Comparison of ENCODE assay signal across 13 cellular contexts in genomic region chr1:226542623-226543103, GRCh38. TPM values are rescaled to one million over a fixed set of nuclear protein-coding genes. Genes with fewer than 3 reads are reported as not detected.
DNase-seq lines count a peak whose midpoint lies in the region; ATAC-seq, FAIRE-seq and TF ChIP-seq lines count a peak whose summit lies in the region.
"Had no signal": no experiment of that assay in that cellular context is flagged by ENCODE, and none has a peak within 500 bp of the region (broad histone marks: within the 10 kb centered on the region; RNA-seq: fewer than 3 reads in every experiment).

No MANE protein-coding gene starts in this region.

- H3K27me3 ChIP-seq in right cardiac atrium (ENCODE audit: control insufficient read depth, insufficient read depth) (no peaks in the 10 kb centered on the region), small intestine (ENCODE audit: control insufficient read depth in 2 of 2, insufficient read depth in 2 of 2, low read length in 2 of 2) (no peaks in the 10 kb centered on the region), ovary (no peaks in the 10 kb centered on the region)

- TF ChIP-seq EP300 in ovary (IDR thresholded peaks at IDR 0.05), result no peak

- WGBS in right cardiac atrium, result 30% methylated on average over 10 of the region's 10 CpGs
- WGBS in small intestine, 3 donors, result 15 to 42% (median 25%) methylated on average over 10 of the region's 10 CpGs
- WGBS in ovary, 3 donors, result 52 to 59% (median 53%) methylated on average over 10 of the region's 10 CpGs

- ATAC-seq in right cardiac atrium, result peak in 1 of 2 donors; percentile 67
- ATAC-seq: stimulated activated memory B cell treated with anti-CD40 and anti-IgM and Interleukin-4, amounts not matched to agents 10 μg/mL and 1 μg/mL and 100 μg/mL, for 72 hours had no signal

- H3K4me3 ChIP-seq in right cardiac atrium (ENCODE audit: low read length) (no peak overlapping the region), small intestine (ENCODE audit: low read depth in 1 of 2, low read length in 2 of 2) (no peak overlapping the region), ovary (no peak overlapping the region)
- H3K4me3 ChIP-seq: BLaER1 treated with 17β-estradiol and CSF1 and Interleukin-3, amounts not matched to agents 10 nM and 100 nM had no signal

- no peak for FAIRE-seq in small intestine (lab: Jason Lieb, UNC)
- FAIRE-seq in HTR-8/SVneo (lab: Jason Lieb, UNC), result no peak

- TF ChIP-seq POLR2A in ovary (IDR thresholded peaks at IDR 0.05), result no peak

- H3K4me1 ChIP-seq in right cardiac atrium (ENCODE audit: control insufficient read depth, insufficient read depth, low read length) (peaks cover 12% of the 10 kb centered on the region), small intestine (ENCODE audit: control insufficient read depth in 2 of 2, insufficient read depth in 1 of 2, low read depth in 1 of 2, low read length in 1 of 2) (peaks cover 0 to 3% of the 10 kb centered on the region in 2 donors), ovary (ENCODE audit: insufficient read depth) (no peaks in the 10 kb centered on the region)
- H3K4me1 ChIP-seq: BLaER1 treated with 17β-estradiol and CSF1 and Interleukin-3, amounts not matched to agents 10 nM and 100 nM had no signal

- H3K36me3 ChIP-seq in small intestine (ENCODE audit: control insufficient read depth in 2 of 2, insufficient read depth in 2 of 2, low read length in 2 of 2) (no peaks in the 10 kb centered on the region), ovary (no peaks in the 10 kb centered on the region)
- H3K36me3 ChIP-seq: BLaER1 treated with 17β-estradiol and CSF1 and Interleukin-3, amounts not matched to agents 10 nM and 100 nM; WERI-Rb-1 had no signal

- no peak overlapping the region for H3K27ac ChIP-seq in right cardiac atrium (ENCODE audit: low read length)
- peak overlapping the region in 1 of 2 donors; percentile 48 for H3K27ac ChIP-seq in small intestine (ENCODE audit: low read depth in 1 of 2, low read length in 1 of 2)
- no peak overlapping the region for H3K27ac ChIP-seq in ovary
- H3K27ac ChIP-seq: BLaER1 treated with 17β-estradiol and CSF1 and Interleukin-3, amounts not matched to agents 10 nM and 100 nM; WERI-Rb-1 had no signal

- DNase-seq in NCI-H1105 treated with DMSO at 0.1 percent for 48 hours (lab: John Stamatoyannopoulos, UW), result peak; percentile 62
- peak; percentile 35 for DNase-seq in RPMI8226
- DNase-seq in right cardiac atrium, result peak; percentile 39 to 70 (median 61)
- peak; percentile 55 for DNase-seq in small intestine
- DNase-seq in retina, result no peak
- no peak for DNase-seq in ovary
- DNase-seq in HTR-8/SVneo (ENCODE audit: insufficient read length, low spot score), result no peak
- DNase-seq: activated naive CD4-positive, alpha-beta T cell treated with anti-CD3 and anti-CD28 coated beads for 36 hours; GOT3; stimulated activated CD4-positive, alpha-beta T cell treated with anti-CD3 and anti-CD28 coated beads, Interleukin-4, amount 100 ng/mL, for 24 hours; WERI-Rb-1 had no signal

- H3K9me3 ChIP-seq in right cardiac atrium (ENCODE audit: control insufficient read depth, low read length) (no peaks in the 10 kb centered on the region), small intestine (ENCODE audit: control insufficient read depth, low read depth) (no peaks in the 10 kb centered on the region), ovary (no peaks in the 10 kb centered on the region)
- H3K9me3 ChIP-seq: BLaER1 treated with 17β-estradiol and CSF1 and Interleukin-3, amounts not matched to agents 10 nM and 100 nM had no signal

- no peak for TF ChIP-seq CTCF in ovary (IDR thresholded peaks at IDR 0.05)

- intact Hi-C loops in right cardiac atrium (cut with DNase I), result loop anchor here in 3 of 4 donors (5.0 to 10.0 kb wide), 3 partner anchors 62 to 118 kb away; no protein-coding TSS in a partner anchor
- intact Hi-C loops in ovary (cut with DNase I), result loop anchor here in 2 of 4 donors (10.0 kb wide), 2 partner anchors 282 to 902 kb away; no protein-coding TSS in a partner anchor

RNA-seq across cellular contexts. Expression of gene STUM, which starts 5.9 kb away (rescaled TPM):
- total RNA-seq in right cardiac atrium, result 1 to 10 TPM in 2 of 4 donors, under 1 TPM in 2; 0.47 to 1.2 (median 0.86) TPM
- polyA plus RNA-seq in right cardiac atrium, result 0.70 TPM
- polyA plus RNA-seq in small intestine, result 1 to 10 TPM in 1 of 3 donors, under 1 TPM in 2; under 0.01 to 9.6 (median under 0.01) TPM
- total RNA-seq in ovary, result 1 to 10 TPM in 5 of 7 donors, under 1 TPM in 2; 0.24 to 6.1 (median 2.5) TPM
- polyA plus RNA-seq in ovary, result 1 to 10 TPM; 1.6 to 2.7 TPM
- total RNA-seq: activated naive CD4-positive, alpha-beta T cell treated with anti-CD3 and anti-CD28 coated beads for 36 hours had no signal

Comparison
In these comparisons a context has a peak if more than half of its experiments do, and no peak if none do; other contexts are left out.
1. DNase-seq: peak in NCI-H1105 treated with DMSO at 0.1 percent for 48 hours (single experiment), RPMI8226 (single experiment), right cardiac atrium (3 of 3) and small intestine (single experiment); none in retina (single experiment), ovary (0 of 5) and HTR-8/SVneo (single experiment).